In the genomic region with DNA sequence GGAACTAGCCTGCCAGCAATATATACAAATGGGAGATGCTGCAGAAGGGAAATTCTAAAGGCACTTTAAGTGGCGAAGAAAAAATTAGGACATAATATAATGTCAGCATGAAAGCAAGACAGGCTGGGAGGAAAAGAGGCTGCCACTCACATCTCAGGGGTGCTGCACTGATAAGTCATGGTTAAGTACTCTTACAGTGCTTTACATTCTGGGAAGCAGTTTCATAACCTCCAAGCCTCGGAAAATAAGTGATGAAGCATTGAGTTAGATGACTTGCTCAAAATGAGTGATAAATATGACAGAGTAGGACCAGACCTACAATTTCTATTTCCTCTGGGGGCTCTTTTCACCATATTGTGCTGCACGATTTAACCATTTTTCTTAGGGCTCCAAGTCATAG, we compare ENCODE assay signal across 27 cellular contexts.
"Had no signal": no experiment of that assay in that cellular context is flagged by ENCODE, and none has a peak within 500 bp of the region (broad histone marks: within the 10 kb centered on the region; RNA-seq: fewer than 3 reads in every experiment).

No MANE protein-coding gene starts in this region.

- H3K27me3 ChIP-seq: Peyer's patch, SJSA1 had no signal

- H3K9me3 Mint-ChIP-seq: activated CD4-positive, alpha-beta memory T cell treated with anti-CD3 and anti-CD28 coated beads for 36 hours; activated CD4-positive, alpha-beta T cell treated with anti-CD3 and anti-CD28 coated beads, Interleukin-2, amount 10 ng/mL, durations not matched to agents 7 days and 5 days; activated naive CD4-positive, alpha-beta T cell treated with anti-CD3 and anti-CD28 coated beads, Interleukin-2, amount 10 ng/mL, durations not matched to agents 7 days and 5 days; activated T-helper 2 cell treated with anti-CD3 and anti-CD28 coated beads, Interferon-gamma antibody, Interleukin-2, Interleukin-4, amounts not matched to agents 10 μg/mL and 5 μg/mL and 100 μg/mL, durations not matched to agents 14 hours and 24 hours and 36 hours had no signal

- H3K4me3 ChIP-seq: K562, Peyer's patch, SJSA1 had no signal

- DNase-seq: activated CD4-positive, alpha-beta memory T cell treated with anti-CD3 and anti-CD28 coated beads for 36 hours; activated CD4-positive, alpha-beta T cell treated with anti-CD3 and anti-CD28 coated beads, Interleukin-2, amount 10 ng/mL, durations not matched to agents 7 days and 5 days; activated CD4-positive, CD25-positive, alpha-beta regulatory T cell; activated CD8-positive, alpha-beta memory T cell treated with anti-CD3 and anti-CD28 coated beads for 24 hours; activated gamma-delta T cell treated with Interleukin-2 at 50 U/mL for 16 hours; activated naive CD4-positive, alpha-beta T cell treated with anti-CD3 and anti-CD28 coated beads, Interleukin-2, amount 10 ng/mL, durations not matched to agents 7 days and 5 days; activated naive CD8-positive, alpha-beta T cell treated with anti-CD3 and anti-CD28 coated beads for 36 hours; activated T-cell treated with anti-CD3 and anti-CD28 coated beads, Interleukin-2, amount 50 U/mL, for 48 hours; anterior cingulate cortex; caudate nucleus; Karpas-422; MM.1S; NCI-H1105; NCI-H1436; NCI-H1694 treated with DMSO at 0.1 percent for 48 hours; NCI-H2029 treated with DMSO at 0.1 percent for 48 hours; NCI-H345; NCI-H510A; NCI-H526 treated with DMSO at 0.1 percent for 48 hours; Peyer's patch; SHP77; T-helper 2 cell had no signal

- H3K4me3 Mint-ChIP-seq: activated CD4-positive, alpha-beta memory T cell treated with anti-CD3 and anti-CD28 coated beads for 36 hours; activated CD4-positive, alpha-beta T cell treated with anti-CD3 and anti-CD28 coated beads, Interleukin-2, amount 10 ng/mL, durations not matched to agents 7 days and 5 days; activated naive CD4-positive, alpha-beta T cell treated with anti-CD3 and anti-CD28 coated beads, Interleukin-2, amount 10 ng/mL, durations not matched to agents 7 days and 5 days; activated naive CD8-positive, alpha-beta T cell treated with anti-CD3 and anti-CD28 coated beads for 36 hours had no signal

- H3K9me3 ChIP-seq: Peyer's patch, SJSA1 had no signal

- ATAC-seq: K562 had no signal

- H3K4me1 ChIP-seq: SJSA1 had no signal

- H3K27ac Mint-ChIP-seq: activated CD4-positive, alpha-beta memory T cell treated with anti-CD3 and anti-CD28 coated beads for 36 hours; activated CD4-positive, alpha-beta T cell treated with anti-CD3 and anti-CD28 coated beads, Interleukin-2, amount 10 ng/mL, durations not matched to agents 7 days and 5 days; activated naive CD4-positive, alpha-beta T cell treated with anti-CD3 and anti-CD28 coated beads, Interleukin-2, amount 10 ng/mL, durations not matched to agents 7 days and 5 days; activated naive CD8-positive, alpha-beta T cell treated with anti-CD3 and anti-CD28 coated beads for 36 hours; activated T-helper 2 cell treated with anti-CD3 and anti-CD28 coated beads, Interferon-gamma antibody, Interleukin-2, Interleukin-4, amounts not matched to agents 10 μg/mL and 5 μg/mL and 100 μg/mL, durations not matched to agents 14 hours and 24 hours and 36 hours had no signal

- H3K27me3 Mint-ChIP-seq: activated CD4-positive, alpha-beta memory T cell treated with anti-CD3 and anti-CD28 coated beads for 36 hours; activated CD4-positive, alpha-beta T cell treated with anti-CD3 and anti-CD28 coated beads, Interleukin-2, amount 10 ng/mL, durations not matched to agents 7 days and 5 days; activated naive CD4-positive, alpha-beta T cell treated with anti-CD3 and anti-CD28 coated beads, Interleukin-2, amount 10 ng/mL, durations not matched to agents 7 days and 5 days; activated naive CD8-positive, alpha-beta T cell treated with anti-CD3 and anti-CD28 coated beads for 36 hours had no signal

- H3K27ac ChIP-seq: Peyer's patch, RWPE1, SJSA1, VCaP had no signal
